In the genomic region with DNA sequence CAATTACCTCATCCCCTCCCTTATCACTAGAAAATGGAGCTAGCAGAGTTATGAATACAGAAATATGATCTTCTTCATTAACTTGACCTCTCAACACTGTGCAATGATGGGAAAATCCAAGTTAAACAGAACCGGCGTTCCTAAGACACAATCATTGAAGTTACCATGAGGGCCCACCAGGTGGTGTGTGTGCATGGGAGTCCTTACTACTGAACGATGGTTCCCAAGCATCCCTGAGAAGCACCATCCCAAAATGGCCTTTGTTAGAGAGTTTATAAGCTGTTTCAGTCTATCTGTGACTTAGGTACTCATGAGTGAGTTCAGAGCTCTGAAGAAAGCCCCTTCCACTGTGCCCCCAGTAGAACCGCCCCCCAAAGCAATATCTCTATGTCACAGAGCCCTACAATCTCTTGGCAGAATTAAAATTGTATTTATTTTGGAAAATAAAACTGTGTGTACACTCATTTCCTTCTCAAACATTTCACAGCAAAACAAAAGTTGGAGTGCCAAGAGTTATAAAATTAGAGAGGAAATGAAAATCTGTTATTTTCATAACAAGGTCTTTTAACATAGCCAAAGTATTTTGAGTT, we compare ENCODE assay signal across 8 cellular contexts. TPM values are rescaled to one million over a fixed set of nuclear protein-coding genes. Genes with fewer than 3 reads are reported as not detected.
DNase-seq lines count a peak whose midpoint lies in the region; ATAC-seq and TF ChIP-seq lines count a peak whose summit lies in the region.

No MANE protein-coding gene starts in this region.

- no peaks in the 10 kb centered on the region for H3K27me3 ChIP-seq in CD4-positive, alpha-beta T cell (ENCODE audit: control insufficient read depth, insufficient read depth, low read length)
- no peaks in the 10 kb centered on the region for H3K27me3 ChIP-seq in body of pancreas

- H3K4me1 Mint-ChIP-seq in CD4-positive, alpha-beta T cell (ENCODE audit: low read depth) = no peaks in the 10 kb centered on the region

- H3K4me3 ChIP-seq in body of pancreas = no peak overlapping the region

- H3K27me3 Mint-ChIP-seq in CD4-positive, alpha-beta T cell = peaks cover 17% of the 10 kb centered on the region

- TF ChIP-seq POLR2A in body of pancreas (IDR thresholded peaks at IDR 0.05) = no peak

- POLR2A ChIA-PET in CD4-positive, alpha-beta T cell (lab: Charles Lee) = no interaction called here

- H3K9me3 Mint-ChIP-seq in CD4-positive, alpha-beta T cell = no peaks in the 10 kb centered on the region

- DNase-seq in CD4-positive, alpha-beta T cell = no peak
- DNase-seq in NCI-H82 treated with DMSO at 0.1 percent for 48 hours (lab: John Stamatoyannopoulos, UW; ENCODE audit: unreplicated experiment) = peak; percentile 18
- peak; percentile 36 to 53 (median 46) for DNase-seq in body of pancreas
- DNase-seq in iris pigment epithelial cell (ENCODE audit: low read depth) = peak; percentile 54
- DNase-seq in stimulated activated CD8-positive, alpha-beta memory T cell treated with anti-CD3 and anti-CD28 coated beads, Interleukin-4, amount 100 ng/mL, for 48 hours = peak; percentile 34

- intact Hi-C loops in CD4-positive, alpha-beta T cell (cut with DNase I, micrococcal nuclease) = loop anchor here (2.0 to 5.0 kb wide), 2 partner anchors 857 to 1805 kb away; no protein-coding TSS in a partner anchor
- intact Hi-C loops in body of pancreas (cut with DNase I) = no loop called here

- peak; percentile 27 for TF ChIP-seq CTCF in CD4-positive, alpha-beta T cell (IDR thresholded peaks at IDR 0.05)
- TF ChIP-seq CTCF in body of pancreas (IDR thresholded peaks at IDR 0.05) = peak; percentile 11 to 51 (median 38)

- no peaks in the 10 kb centered on the region for H3K4me1 ChIP-seq in body of pancreas

- no peaks in the 10 kb centered on the region for H3K36me3 Mint-ChIP-seq in CD4-positive, alpha-beta T cell (ENCODE audit: low read depth)

- H3K36me3 ChIP-seq in body of pancreas (replicated peaks in 1 of 2; ENCODE audit: insufficient read depth in 1 of 2, low read depth in 2 of 2) = no peaks in the 10 kb centered on the region

- CTCF ChIA-PET in CD4-positive, alpha-beta T cell (lab: Charles Lee) = no interaction called here

- WGBS in body of pancreas, 2 donors = 10 to 17% methylated on average over 4 of the region's 4 CpGs

- ATAC-seq in CD4-positive, alpha-beta T cell (ENCODE audit: poor library complexity) = no peak
- ATAC-seq in GM18870 (IDR thresholded peaks at IDR 0.05; ENCODE audit: unreplicated experiment) (peak; percentile 57), HG03432 (IDR thresholded peaks at IDR 0.05; ENCODE audit: unreplicated experiment) (peak; percentile 78), body of pancreas (peak; percentile 47)
- no peak for ATAC-seq in activated CD4-positive, CD25-positive, alpha-beta regulatory T cell treated with anti-CD3 and anti-CD28 coated beads, Interleukin-2, amount 50 U/mL, for 24 hours

- no peaks in the 10 kb centered on the region for H3K9me3 ChIP-seq in CD4-positive, alpha-beta T cell (ENCODE audit: control insufficient read depth, low read length)
- no peaks in the 10 kb centered on the region for H3K9me3 ChIP-seq in body of pancreas

- H3K27ac ChIP-seq in CD4-positive, alpha-beta T cell (ENCODE audit: low read depth, low read length) = no peak overlapping the region
- no peak overlapping the region for H3K27ac ChIP-seq in body of pancreas

- H3K27ac Mint-ChIP-seq in CD4-positive, alpha-beta T cell = no peak overlapping the region

- no peak overlapping the region for H3K4me3 Mint-ChIP-seq in CD4-positive, alpha-beta T cell

RNA-seq across cellular contexts. Expression of gene PLD5, which starts 56.8 kb away (rescaled TPM):
- not detected for total RNA-seq in CD4-positive, alpha-beta T cell
- 1 to 10 TPM in 1 of 2 donors, not detected in 1; 1.8 TPM for total RNA-seq in body of pancreas

Comparison
In these comparisons a context has a peak if more than half of its experiments do, and no peak if none do; other contexts are left out.
1. ATAC-seq: peak in GM18870 (single experiment), HG03432 (single experiment) and body of pancreas (single experiment); none in CD4-positive, alpha-beta T cell (single experiment) and activated CD4-positive, CD25-positive, alpha-beta regulatory T cell treated with anti-CD3 and anti-CD28 coated beads, Interleukin-2, amount 50 U/mL, for 24 hours (0 of 2).
2. DNase-seq: peak in NCI-H82 treated with DMSO at 0.1 percent for 48 hours (single experiment), body of pancreas (4 of 4), iris pigment epithelial cell (single experiment) and stimulated activated CD8-positive, alpha-beta memory T cell treated with anti-CD3 and anti-CD28 coated beads, Interleukin-4, amount 100 ng/mL, for 48 hours (single experiment); none in CD4-positive, alpha-beta T cell (0 of 10).